In genomic region chr11:107182983-107183382, GRCh38 we compare ENCODE assay signal across 18 cellular contexts.
DNase-seq lines count a peak whose midpoint lies in the region; ATAC-seq, FAIRE-seq and TF ChIP-seq lines count a peak whose summit lies in the region.
"Had no signal": no experiment of that assay in that cellular context is flagged by ENCODE, and none has a peak within 500 bp of the region (broad histone marks: within the 10 kb centered on the region; RNA-seq: fewer than 3 reads in every experiment).

No MANE protein-coding gene starts in this region.

- H4K20me1 ChIP-seq in mammary epithelial cell (ENCODE audit: insufficient read depth, low read length): no peaks in the 10 kb centered on the region
- H4K20me1 ChIP-seq in astrocyte (ENCODE audit: insufficient read depth, low read length): no peaks in the 10 kb centered on the region

- no peaks in the 10 kb centered on the region for H3K36me3 ChIP-seq in mammary epithelial cell (ENCODE audit: insufficient read depth, low read length)
- H3K36me3 ChIP-seq in astrocyte (ENCODE audit: insufficient read depth, low read length): no peaks in the 10 kb centered on the region

- H3K27ac Mint-ChIP-seq in MCF 10A (ENCODE audit: low read depth, unreplicated experiment): no peak overlapping the region
- H3K27ac Mint-ChIP-seq in astrocyte (ENCODE audit: unreplicated experiment): no peak overlapping the region
- H3K27ac Mint-ChIP-seq: CD14-positive monocyte had no signal

- intact Hi-C loops in mammary epithelial cell (cut with micrococcal nuclease) (no loop called here), MCF 10A (cut with micrococcal nuclease) (no loop called here)

- no peak overlapping the region for H2AFZ ChIP-seq in mammary epithelial cell (ENCODE audit: low read depth, low read length)
- H2AFZ ChIP-seq in astrocyte (ENCODE audit: low read depth, low read length): no peak overlapping the region

- dilution Hi-C loops in mammary epithelial cell (cut with HindIII; ENCODE audit: low sequenced_read_pairs): no loop called here

- peaks cover 4% of the 10 kb centered on the region for H3K27me3 ChIP-seq in mammary epithelial cell (ENCODE audit: insufficient read depth, low read length)
- H3K27me3 ChIP-seq in astrocyte (ENCODE audit: insufficient read depth, low read length): no peaks in the 10 kb centered on the region

- no peaks in the 10 kb centered on the region for H3K9me3 Mint-ChIP-seq in MCF 10A (ENCODE audit: unreplicated experiment)
- no peaks in the 10 kb centered on the region for H3K9me3 Mint-ChIP-seq in astrocyte (ENCODE audit: unreplicated experiment)

- CTCF ChIA-PET in mammary epithelial cell (lab: Charles Lee; ENCODE audit: low non-redundant PET) (no interaction called here), MCF 10A (lab: Yijun Ruan, JAX) (interaction anchor here (0.6 kb wide), 1 partner anchor 283 kb away, joined by 6 read pairs; no protein-coding TSS in a partner anchor)

- H3K36me3 Mint-ChIP-seq in MCF 10A (ENCODE audit: insufficient read depth, unreplicated experiment): no peaks in the 10 kb centered on the region
- H3K36me3 Mint-ChIP-seq in astrocyte (ENCODE audit: low read depth, unreplicated experiment): no peaks in the 10 kb centered on the region
- H3K36me3 Mint-ChIP-seq: CD14-positive monocyte had no signal

- H3K4me1 Mint-ChIP-seq in MCF 10A (ENCODE audit: insufficient read depth, unreplicated experiment) (peaks cover 6% of the 10 kb centered on the region), astrocyte (ENCODE audit: low read depth, unreplicated experiment) (no peaks in the 10 kb centered on the region)
- H3K4me1 Mint-ChIP-seq: CD14-positive monocyte had no signal

- in situ Hi-C loops in mammary epithelial cell (cut with MboI; ENCODE audit: low sequenced_read_pairs in 2 of 2): no loop called here

- H3K79me2 ChIP-seq in mammary epithelial cell (ENCODE audit: insufficient read depth, low read length) (no peaks in the 10 kb centered on the region), astrocyte (ENCODE audit: insufficient read depth, low read length) (no peaks in the 10 kb centered on the region)

- H3K27ac ChIP-seq in mammary epithelial cell (ENCODE audit: insufficient read depth, low read depth, low read length): no peak overlapping the region
- peak overlapping the region; percentile 47 for H3K27ac ChIP-seq in astrocyte (ENCODE audit: low read depth, low read length)
- H3K27ac ChIP-seq: A549, SK-N-MC had no signal

- H3K4me2 ChIP-seq in mammary epithelial cell (ENCODE audit: insufficient read depth, low read depth, low read length) (no peak overlapping the region), astrocyte (ENCODE audit: low read length) (no peak overlapping the region)
- H3K4me2 ChIP-seq: A549 had no signal

- BruUV-seq in mammary epithelial cell (replicated peaks; lab: Mats Ljungman, UMichigan): no TSS peak
- BruUV-seq in MCF 10A (replicated peaks; lab: Mats Ljungman, UMichigan): no TSS peak

- H3K4me1 ChIP-seq in mammary epithelial cell (ENCODE audit: insufficient read depth, low read length) (no peaks in the 10 kb centered on the region), astrocyte (ENCODE audit: insufficient read depth, low read length) (peaks cover 3% of the 10 kb centered on the region)
- H3K4me1 ChIP-seq: A549 had no signal

- H3K4me3 Mint-ChIP-seq in MCF 10A (ENCODE audit: unreplicated experiment) (no peak overlapping the region), astrocyte (ENCODE audit: unreplicated experiment) (no peak overlapping the region)
- H3K4me3 Mint-ChIP-seq: CD14-positive monocyte had no signal

- DNase-seq in mammary epithelial cell (peak; percentile 8), MCF 10A (ENCODE audit: unreplicated experiment) (no peak), astrocyte (ENCODE audit: low read depth) (peak; percentile 76), kidney tubule cell (ENCODE audit: low spot score) (peak; percentile 63), dermis blood vessel endothelial cell (no peak)
- DNase-seq: COR-L47, NCI-H1105 treated with DMSO at 0.1 percent for 48 hours, NCI-H2029, NCI-H345 had no signal

- POLR2A ChIA-PET in MCF 10A (lab: Yijun Ruan, JAX): no interaction called here

- H3K9me3 ChIP-seq in mammary epithelial cell (replicated peaks; ENCODE audit: insufficient read depth, low read length) (no peaks in the 10 kb centered on the region), astrocyte (ENCODE audit: insufficient read depth, low read depth, low read length) (no peaks in the 10 kb centered on the region)
- H3K9me3 ChIP-seq: A549 had no signal

- H3K4me3 ChIP-seq in mammary epithelial cell (replicated peaks in 1 of 3; ENCODE audit: insufficient read depth in 1 of 3, low read depth in 2 of 3, low read length in 3 of 3): no peak overlapping the region
- H3K4me3 ChIP-seq in astrocyte (ENCODE audit: insufficient read depth, low read depth, low read length): no peak overlapping the region
- H3K4me3 ChIP-seq: A549, GM12878, SK-N-MC had no signal

- no peak overlapping the region for H3K9ac ChIP-seq in mammary epithelial cell (ENCODE audit: insufficient read depth, low read length)
- H3K9ac ChIP-seq in astrocyte (ENCODE audit: low read length): no peak overlapping the region

- H3K27me3 Mint-ChIP-seq in MCF 10A (ENCODE audit: insufficient read depth, unreplicated experiment): no peaks in the 10 kb centered on the region
- H3K27me3 Mint-ChIP-seq in astrocyte (ENCODE audit: low read depth, unreplicated experiment): no peaks in the 10 kb centered on the region

- no peak for FAIRE-seq in astrocyte (lab: Jason Lieb, UNC)
- FAIRE-seq: A549, GM12878, GM18507 had no signal

- no peak for TF ChIP-seq CTCF in mammary epithelial cell (conservative IDR thresholded peaks at IDR 0.05 in 1 of 2, IDR thresholded peaks at IDR 0.05 in 1 of 2; ENCODE audit: extremely low read depth in 1 of 2, insufficient read depth in 1 of 2, low read depth in 1 of 2, low read length in 2 of 2)
- no peak for TF ChIP-seq CTCF in MCF 10A (IDR thresholded peaks at IDR 0.05; ENCODE audit: unreplicated experiment)
- no peak for TF ChIP-seq CTCF in astrocyte (IDR thresholded peaks at IDR 0.05; ENCODE audit: insufficient read depth, low read depth, low read length)

- no peak for ATAC-seq in HG03159 (IDR thresholded peaks at IDR 0.05; ENCODE audit: unreplicated experiment)
- no peak for ATAC-seq in HG03432 (IDR thresholded peaks at IDR 0.05; ENCODE audit: unreplicated experiment)
- ATAC-seq: A549, GM12878, HCT116, Right ventricle myocardium inferior had no signal

Comparison
In these comparisons a context has a peak if more than half of its experiments do, and no peak if none do; other contexts are left out.
1. DNase-seq: peak in mammary epithelial cell (single experiment), astrocyte (single experiment) and kidney tubule cell (single experiment); none in MCF 10A (single experiment) and dermis blood vessel endothelial cell (single experiment).